Comparison of ENCODE assay signal across 26 cellular contexts in the genomic region with DNA sequence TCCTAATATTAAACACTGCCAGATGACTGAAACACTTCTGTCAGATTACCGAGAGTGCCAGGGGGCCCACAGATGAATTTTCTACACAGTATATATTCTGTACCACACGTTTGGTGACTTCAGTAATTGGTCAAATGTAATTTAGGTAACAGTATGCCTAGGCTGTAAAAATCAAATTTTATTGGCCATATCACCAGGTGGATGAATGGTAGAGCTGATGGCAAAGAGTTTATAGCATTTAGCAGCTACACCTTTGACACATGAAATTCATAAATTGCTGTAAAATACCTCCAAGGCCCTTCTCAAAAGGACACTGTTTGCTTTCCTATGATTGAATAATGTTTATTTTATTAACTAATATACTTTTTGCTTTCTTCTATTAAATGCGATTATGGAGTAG.
DNase-seq lines count a peak whose midpoint lies in the region; ATAC-seq, FAIRE-seq and TF ChIP-seq lines count a peak whose summit lies in the region.
"Had no signal": no experiment of that assay in that cellular context is flagged by ENCODE, and none has a peak within 500 bp of the region (broad histone marks: within the 10 kb centered on the region; RNA-seq: fewer than 3 reads in every experiment).

No MANE protein-coding gene starts in this region.

- POLR2A ChIA-PET in activated CD8-positive, alpha-beta T cell treated with anti-CD3 and anti-CD28 coated beads for 36 hours (lab: Charles Lee), result no interaction called here

- H3K27me3 ChIP-seq in transverse colon, result no peaks in the 10 kb centered on the region
- H3K27me3 ChIP-seq: breast epithelium had no signal

- H3K4me3 ChIP-seq in mucosa of descending colon, result no peak overlapping the region
- no peak overlapping the region for H3K4me3 ChIP-seq in transverse colon
- H3K4me3 ChIP-seq: breast epithelium, left ventricle myocardium inferior had no signal

- FAIRE-seq in A204.1 (lab: Jason Lieb, UNC) (peak; percentile 29), GM12892 (lab: Jason Lieb, UNC) (peak; percentile 50)
- FAIRE-seq: GM18507 had no signal

- CTCF ChIA-PET in activated CD8-positive, alpha-beta T cell treated with anti-CD3 and anti-CD28 coated beads for 36 hours (lab: Charles Lee), result interaction anchor here (1.6 to 2.3 kb wide), 3 partner anchors 9 to 99 kb away, joined by 5 to 9 read pairs (median 5); no protein-coding TSS in a partner anchor

- in situ Hi-C loops in transverse colon (cut with MboI; ENCODE audit: low pct_ligation_motif_present in 1 of 4, low pct_unique_long_range_greater_than_20kb in 1 of 4, low sequenced_read_pairs in 3 of 4), result no loop called here

- no peaks in the 10 kb centered on the region for H3K27me3 Mint-ChIP-seq in activated CD8-positive, alpha-beta T cell treated with anti-CD3 and anti-CD28 coated beads for 36 hours

- TF ChIP-seq POLR2A in GM12892 (IDR thresholded peaks at IDR 0.05; ENCODE audit: low read depth, low read length) (no peak), transverse colon (IDR thresholded peaks at IDR 0.05) (no peak)

- DNase-seq in GM12892 (ENCODE audit: insufficient read length) (no peak), mucosa of descending colon (no peak), transverse colon (no peak), mesenteric fat pad (ENCODE audit: low spot score) (no peak)
- no peak for DNase-seq in activated CD8-positive, alpha-beta T cell treated with anti-CD3 and anti-CD28 coated beads for 36 hours
- DNase-seq: activated CD4-positive, alpha-beta T cell treated with anti-CD3 and anti-CD28 coated beads for 4 hours; activated effector memory CD4-positive, alpha-beta T cell treated with Interleukin-2 at 50 U/mL for 16 hours; Calu3; DND-41; left ventricle myocardium inferior; NCI-H1417; NCI-H2081 treated with DMSO at 0.1 percent for 48 hours; NCI-H446; NCI-H82; nephron progenitor cell; SK-N-SH; substantia nigra; T-helper 2 cell had no signal

- H3K36me3 ChIP-seq in mucosa of descending colon (ENCODE audit: low read depth) (no peaks in the 10 kb centered on the region), transverse colon (no peaks in the 10 kb centered on the region)
- H3K36me3 ChIP-seq: breast epithelium, left ventricle myocardium inferior had no signal

- H3K9me3 Mint-ChIP-seq in activated CD8-positive, alpha-beta T cell treated with anti-CD3 and anti-CD28 coated beads for 36 hours, result peaks cover 1% of the 10 kb centered on the region

- WGBS in transverse colon (ENCODE audit: low coverage in 1 of 2), 2 donors, result 51 to 54% methylated on average over 3 of the region's 3 CpGs

- H3K4me1 Mint-ChIP-seq in activated CD8-positive, alpha-beta T cell treated with anti-CD3 and anti-CD28 coated beads for 36 hours (ENCODE audit: low read depth), result peaks cover 63% of the 10 kb centered on the region
- H3K4me1 Mint-ChIP-seq: nephron progenitor cell had no signal

- H3K36me3 Mint-ChIP-seq in activated CD8-positive, alpha-beta T cell treated with anti-CD3 and anti-CD28 coated beads for 36 hours (ENCODE audit: low read depth), result peaks cover 88% of the 10 kb centered on the region

- H3K9me3 ChIP-seq in mucosa of descending colon (no peaks in the 10 kb centered on the region), transverse colon (no peaks in the 10 kb centered on the region)
- H3K9me3 ChIP-seq: breast epithelium, left ventricle myocardium inferior, SK-N-SH had no signal

- intact Hi-C loops in activated CD8-positive, alpha-beta T cell treated with anti-CD3 and anti-CD28 coated beads for 36 hours (cut with micrococcal nuclease), result no loop called here
- intact Hi-C loops in mucosa of descending colon (cut with DNase I, micrococcal nuclease), result no loop called here
- intact Hi-C loops in transverse colon (cut with DNase I; ENCODE audit: low total_unique reads), result no loop called here

- H3K4me3 Mint-ChIP-seq in activated CD8-positive, alpha-beta T cell treated with anti-CD3 and anti-CD28 coated beads for 36 hours, result no peak overlapping the region
- H3K4me3 Mint-ChIP-seq: mesothelial cell of epicardium, nephron progenitor cell had no signal

- H3K27ac Mint-ChIP-seq in activated CD8-positive, alpha-beta T cell treated with anti-CD3 and anti-CD28 coated beads for 36 hours, result peak overlapping the region; percentile 69
- H3K27ac Mint-ChIP-seq: mesothelial cell of epicardium, nephron progenitor cell had no signal

- H3K27ac ChIP-seq in transverse colon, result no peak overlapping the region
- H3K27ac ChIP-seq: C4-2B, left ventricle myocardium inferior had no signal

- no peaks in the 10 kb centered on the region for H3K4me1 ChIP-seq in mucosa of descending colon (ENCODE audit: low read depth)
- H3K4me1 ChIP-seq in transverse colon, result peaks cover 6 to 32% (median 20%) of the 10 kb centered on the region in 4 donors

- ATAC-seq in activated CD8-positive, alpha-beta T cell treated with anti-CD3 and anti-CD28 coated beads for 36 hours, result no peak
- ATAC-seq in mucosa of descending colon, result peak; percentile 62
- no peak for ATAC-seq in HG03354 (IDR thresholded peaks at IDR 0.05; ENCODE audit: poor library complexity, severe bottlenecking, unreplicated experiment)
- no peak for ATAC-seq in GM18861 (IDR thresholded peaks at IDR 0.05; ENCODE audit: unreplicated experiment)
- ATAC-seq: HCT116 had no signal

- no peak for TF ChIP-seq EP300 in transverse colon (IDR thresholded peaks at IDR 0.05; ENCODE audit: low read depth)

- TF ChIP-seq CTCF in activated CD8-positive, alpha-beta T cell treated with anti-CD3 and anti-CD28 coated beads for 36 hours (IDR thresholded peaks at IDR 0.05), result no peak
- TF ChIP-seq CTCF in mucosa of descending colon (IDR thresholded peaks at IDR 0.05) (no peak), transverse colon (IDR thresholded peaks at IDR 0.05) (no peak)
